In the genomic region with DNA sequence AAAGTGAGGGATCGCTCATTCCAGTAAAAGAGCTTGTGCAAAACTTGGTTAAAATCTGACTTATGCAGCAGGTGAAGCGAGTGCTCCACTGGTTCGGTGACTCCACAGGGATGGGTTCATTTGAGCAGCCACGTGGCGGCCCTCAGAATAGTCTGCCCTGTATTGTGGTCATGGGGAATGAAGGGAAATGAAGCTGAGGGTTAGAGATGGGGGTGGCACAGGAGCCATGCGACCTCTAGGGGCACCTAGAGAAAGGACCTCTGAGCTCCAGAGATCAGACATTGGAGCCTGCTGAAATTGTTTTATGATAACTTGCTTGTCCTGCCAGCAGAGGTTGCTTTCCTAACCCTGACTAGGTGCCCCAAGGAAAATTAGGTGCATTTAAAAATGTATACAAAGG, we compare ENCODE assay signal across 11 cellular contexts. TPM values are rescaled to one million over a fixed set of nuclear protein-coding genes. Genes with fewer than 3 reads are reported as not detected.
DNase-seq lines count a peak whose midpoint lies in the region; ATAC-seq, FAIRE-seq and TF ChIP-seq lines count a peak whose summit lies in the region.
"Had no signal": no experiment of that assay in that cellular context is flagged by ENCODE, and none has a peak within 500 bp of the region (broad histone marks: within the 10 kb centered on the region; RNA-seq: fewer than 3 reads in every experiment).

No MANE protein-coding gene starts in this region.

- H3K4me2 ChIP-seq in K562 (ENCODE audit: insufficient read depth, low read length) = no peak overlapping the region

- CTCF ChIA-PET in K562 (lab: Yijun Ruan, JAX; ENCODE audit: low intra/inter-chr PET ratio) = interaction anchor here (0.9 kb wide), 1 partner anchor 105 kb away, joined by 3 read pairs; no protein-coding TSS in a partner anchor

- H3K9me1 ChIP-seq in K562 (ENCODE audit: control insufficient read depth, insufficient read depth, low read length) = no peaks in the 10 kb centered on the region

- no peak for TF ChIP-seq EP300 in K562 (IDR thresholded peaks at IDR 0.05; ENCODE audit: low read length)

- peak in 1 of 2 experiments; percentile 47; a peak in 2 of 4 replicates for TF ChIP-seq RAD21 in K562 (CRISPR knock-in tag; conservative IDR thresholded peaks at IDR 0.05 in 1 of 2, IDR thresholded peaks at IDR 0.05 in 1 of 2)

- H3K27me3 ChIP-seq in left ventricle myocardium inferior (ENCODE audit: low read depth) = peaks cover 16% of the 10 kb centered on the region
- no peaks in the 10 kb centered on the region for H3K27me3 ChIP-seq in right atrium auricular region
- peaks cover 0 to 6% of the 10 kb centered on the region in 2 experiments; a peak in 1 of 5 replicates for H3K27me3 ChIP-seq in K562 (ENCODE audit: control insufficient read depth in 2 of 2, insufficient read depth in 2 of 2, low read length in 2 of 2)

- FAIRE-seq in K562 (lab: Jason Lieb, UNC) = peak; percentile 40

- in situ Hi-C loops in K562 (cut with MboI) = no loop called here

- peak overlapping the region; percentile 44; the same call in 1 of the 2 replicates for H2AFZ ChIP-seq in K562 (ENCODE audit: low read depth, low read length)

- H3K4me1 ChIP-seq in left ventricle myocardium inferior = no peaks in the 10 kb centered on the region
- H3K4me1 ChIP-seq in right atrium auricular region = no peaks in the 10 kb centered on the region
- H3K4me1 ChIP-seq in K562 (replicated peaks in 1 of 2; ENCODE audit: control insufficient read depth in 2 of 2, insufficient read depth in 2 of 2, low read length in 2 of 2) = no peaks in the 10 kb centered on the region

- no TSS peak for BruUV-seq in K562 (replicated peaks; lab: Mats Ljungman, UMichigan)

- H3K4me3 ChIP-seq in left ventricle myocardium inferior = no peak overlapping the region
- H3K4me3 ChIP-seq in right atrium auricular region = no peak overlapping the region
- H3K4me3 ChIP-seq in LNCaP clone FGC (ENCODE audit: low read depth, low read length) = no peak overlapping the region
- no peak overlapping the region for H3K4me3 ChIP-seq in K562

- 7% methylated on average over 3 of the region's 6 CpGs for WGBS in K562 (ENCODE audit: insufficient coverage, low coverage, missing lambda C conversion rate)

- no peaks in the 10 kb centered on the region for H4K20me1 ChIP-seq in K562 (replicated peaks; ENCODE audit: control insufficient read depth, insufficient read depth, low read length)

- no peaks in the 10 kb centered on the region for H3K79me2 ChIP-seq in K562 (ENCODE audit: control insufficient read depth, insufficient read depth, low read length)

- POLR2A ChIA-PET in K562 (lab: Yijun Ruan, JAX) = interaction anchor here (0.6 to 0.7 kb wide), 2 partner anchors 150 to 375 kb away, joined by 3 read pairs; no protein-coding TSS in a partner anchor

- no peak for TF ChIP-seq POLR2A in K562 (conservative IDR thresholded peaks at IDR 0.05)

- ATAC-seq in K562 (peak; percentile 90), GM19023 (IDR thresholded peaks at IDR 0.05; ENCODE audit: unreplicated experiment) (no peak), HG02623 (IDR thresholded peaks at IDR 0.05; ENCODE audit: unreplicated experiment) (no peak), GM21576 (IDR thresholded peaks at IDR 0.05; ENCODE audit: unreplicated experiment) (no peak)

- H3K9me3 ChIP-seq in left ventricle myocardium inferior (replicated peaks) = no peaks in the 10 kb centered on the region
- no peaks in the 10 kb centered on the region for H3K9me3 ChIP-seq in right atrium auricular region
- no peaks in the 10 kb centered on the region for H3K9me3 ChIP-seq in K562 (replicated peaks; ENCODE audit: control insufficient read depth, insufficient read depth, low read depth, low read length)

- intact Hi-C loops in left ventricle myocardium inferior (cut with micrococcal nuclease) = no loop called here
- intact Hi-C loops in K562 (cut with micrococcal nuclease) = no loop called here

- H3K9ac ChIP-seq in K562 (ENCODE audit: insufficient read depth in 1 of 2, low read depth in 2 of 2, low read length in 2 of 2) = no peak overlapping the region

- DNase-seq in left ventricle myocardium inferior = no peak
- DNase-seq in right atrium auricular region (ENCODE audit: low spot score) = no peak
- no peak for DNase-seq in LNCaP clone FGC (ENCODE audit: low read depth)
- DNase-seq in K562 (ENCODE audit: extremely low read depth in 1 of 4, low spot score in 3 of 4) = peak; percentile 20 to 34 (median 26)
- no peak for DNase-seq in putamen (ENCODE audit: low spot score)
- DNase-seq: hypothalamus; NCI-H1092 treated with DMSO at 0.1 percent for 48 hours; stimulated activated CD4-positive, alpha-beta T cell treated with anti-CD3 and anti-CD28 coated beads, Interleukin-4, amount 100 ng/mL, for 1 hour had no signal

- H3K27ac ChIP-seq in left ventricle myocardium inferior (replicated peaks) (no peak overlapping the region), right atrium auricular region (no peak overlapping the region), K562 (ENCODE audit: extremely low read depth, low read depth, low read length) (no peak overlapping the region)

- TF ChIP-seq CTCF in left ventricle myocardium inferior (IDR thresholded peaks at IDR 0.05; ENCODE audit: borderline replicate concordance) (peak; percentile 20), right atrium auricular region (IDR thresholded peaks at IDR 0.05) (no peak), LNCaP clone FGC (IDR thresholded peaks at IDR 0.05; ENCODE audit: control insufficient read depth, extremely low read depth, insufficient read depth) (peak; percentile 39), K562 (IDR thresholded peaks at IDR 0.05 in 2 of 3, conservative IDR thresholded peaks at IDR 0.05 in 1 of 3; ENCODE audit: insufficient read depth in 2 of 3, low read depth in 1 of 3, low read length in 3 of 3) (peak; percentile 54 to 65 (median 56))

- H3K36me3 ChIP-seq in left ventricle myocardium inferior (no peaks in the 10 kb centered on the region), right atrium auricular region (no peaks in the 10 kb centered on the region), K562 (ENCODE audit: control insufficient read depth, insufficient read depth, low read length) (no peaks in the 10 kb centered on the region)

TF ChIP-seq in K562, 482 proteins besides CTCF, POLR2A, EP300 and RAD21:
- TF ChIP-seq MYC (IDR thresholded peaks at IDR 0.05; ENCODE audit: low read depth, low read length) = peak; percentile 45; the same call in 1 of the 2 replicates
- TF ChIP-seq MYC (CRISPR knock-in tag; IDR thresholded peaks at IDR 0.05; ENCODE audit: borderline replicate concordance, low read depth) = no peak
- TF ChIP-seq MTA2 (IDR thresholded peaks at IDR 0.05; ENCODE audit: low read depth) = no peak
- TF ChIP-seq, protein P1, sequence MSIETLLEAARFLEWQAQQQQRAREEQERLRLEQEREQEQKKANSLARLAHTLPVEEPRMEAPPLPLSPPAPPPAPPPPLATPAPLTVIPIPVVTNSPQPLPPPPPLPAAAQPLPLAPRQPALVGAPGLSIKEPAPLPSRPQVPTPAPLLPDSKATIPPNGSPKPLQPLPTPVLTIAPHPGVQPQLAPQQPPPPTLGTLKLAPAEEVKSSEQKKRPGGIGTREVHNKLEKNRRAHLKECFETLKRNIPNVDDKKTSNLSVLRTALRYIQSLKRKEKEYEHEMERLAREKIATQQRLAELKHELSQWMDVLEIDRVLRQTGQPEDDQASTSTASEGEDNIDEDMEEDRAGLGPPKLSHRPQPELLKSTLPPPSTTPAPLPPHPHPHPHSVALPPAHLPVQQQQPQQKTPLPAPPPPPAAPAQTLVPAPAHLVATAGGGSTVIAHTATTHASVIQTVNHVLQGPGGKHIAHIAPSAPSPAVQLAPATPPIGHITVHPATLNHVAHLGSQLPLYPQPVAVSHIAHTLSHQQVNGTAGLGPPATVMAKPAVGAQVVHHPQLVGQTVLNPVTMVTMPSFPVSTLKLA (conservative IDR thresholded peaks at IDR 0.05) = peak in 1 of 2 experiments; percentile 36; a peak in 2 of 4 replicates

RNA-seq across cellular contexts. Expression of a gene that starts 26.6 kb away (rescaled TPM):
- total RNA-seq in left ventricle myocardium inferior (not detected), right atrium auricular region (not detected), K562 (2014; rRNA removed) (0.09 TPM in 1 of 2 replicates, not detected in the other), K562 (2014; rRNA removed; fragmentation: Illumina TruSeq; extraction: Trizol) (not detected in 2 replicates), K562 (2015; rRNA removed; fragmentation: Illumina TruSeq; extraction: Trizol) (not detected in 2 replicates), K562 (2021) (not detected in 2 replicates)
- total RNA-seq in K562 (2011; cell fraction: chromatin; rRNA removed; ENCODE audit: low replicate concordance) = not detected in 2 replicates
- not detected in 2 replicates for total RNA-seq in K562 (2011; cell fraction: nucleolus; rRNA removed)
- total RNA-seq in K562 (2011; cell fraction: nucleoplasm; rRNA removed) = not detected in 2 replicates
- polyA plus RNA-seq in K562 (2011; rRNA removed) (not detected in 2 replicates), K562 (2014; fragmentation: Illumina TruSeq; extraction: Trizol) (not detected in 2 replicates), K562 (2014; fragmentation: Nextera tagmentation; extraction: Ambion mirVana) (not detected), K562 (2014; rRNA removed) (not detected in 2 replicates)
- not detected in 2 replicates for polyA plus RNA-seq in K562 (2011; cell fraction: cytosol; rRNA removed)
- polyA plus RNA-seq in K562 (2011; cell fraction: nucleus; rRNA removed) = not detected in 2 replicates
- not detected in 2 replicates for polyA plus RNA-seq in K562 (2012)
- polyA minus RNA-seq in K562 (2011; rRNA and poly(A)+ RNA removed) = not detected in 2 replicates
- polyA minus RNA-seq in K562 (2011; cell fraction: cytosol; rRNA and poly(A)+ RNA removed) = not detected in 2 replicates
- not detected in 2 replicates for polyA minus RNA-seq in K562 (2011; cell fraction: nucleus; rRNA and poly(A)+ RNA removed)

Comparison
In these comparisons a context has a peak if more than half of its experiments do, and no peak if none do; other contexts are left out.
1. CTCF ChIP-seq: peak in left ventricle myocardium inferior (single experiment), LNCaP clone FGC (single experiment) and K562 (3 of 3); none in right atrium auricular region (0 of 2).
2. DNase-seq: peak in K562 (4 of 4); none in left ventricle myocardium inferior (single experiment), right atrium auricular region (single experiment), LNCaP clone FGC (single experiment) and putamen (single experiment).